Comparison of ENCODE assay signal across 1 cellular context in genomic region chr5:126875303-126875785, GRCh38.
TF ChIP-seq lines count a peak whose summit lies in the region.

No MANE protein-coding gene starts in this region.

TF ChIP-seq in HEK293, 187 proteins besides CTCF, POLR2A, EP300 and RAD21 (continued from another document and continues in another):
- TF ChIP-seq ZNF449 (tag by site-specific recombination; IDR thresholded peaks at IDR 0.05) (no peak), ZNF660 (tag by site-specific recombination; IDR thresholded peaks at IDR 0.05) (peak; percentile 80), ZNF76 (tag by site-specific recombination; IDR thresholded peaks at IDR 0.05; ENCODE audit: borderline replicate concordance, low read depth) (no peak), HOXD13 (CRISPR knock-in tag; IDR thresholded peaks at IDR 0.05; ENCODE audit: borderline replicate concordance) (no peak), ZNF510 (tag by site-specific recombination; IDR thresholded peaks at IDR 0.05; ENCODE audit: insufficient replicate concordance) (no peak), ZSCAN23 (tag by site-specific recombination; IDR thresholded peaks at IDR 0.05) (no peak), ZNF488 (tag by site-specific recombination; IDR thresholded peaks at IDR 0.05) (peak; percentile 83; the same call in 1 of the 2 replicates), ZNF148 (tag by site-specific recombination; IDR thresholded peaks at IDR 0.05; ENCODE audit: borderline replicate concordance) (no peak), SETDB1 (IDR thresholded peaks at IDR 0.05; ENCODE audit: insufficient read length, low read length) (peak; percentile 21), ZXDB (tag by site-specific recombination; IDR thresholded peaks at IDR 0.05) (peak; percentile 92), ZFP41 (tag by site-specific recombination; IDR thresholded peaks at IDR 0.05; ENCODE audit: borderline replicate concordance) (no peak), ZBTB44 (tag by site-specific recombination; IDR thresholded peaks at IDR 0.05) (peak; percentile 86; the same call in 1 of the 2 replicates), ZFHX2 (tag by site-specific recombination; conservative IDR thresholded peaks at IDR 0.05) (no peak), ZNF629 (tag by site-specific recombination; IDR thresholded peaks at IDR 0.05) (peak; percentile 75), ZBTB11 (tag by site-specific recombination; conservative IDR thresholded peaks at IDR 0.05; ENCODE audit: low read depth) (0 out of 2 replicates have a peak, but pooled peaks have one; percentile 21), ZNF280C (tag by site-specific recombination; IDR thresholded peaks at IDR 0.05) (no peak), ZNF677 (tag by site-specific recombination; IDR thresholded peaks at IDR 0.05) (no peak), ZNF292 (tag by site-specific recombination; IDR thresholded peaks at IDR 0.05; ENCODE audit: borderline replicate concordance, low read depth) (no peak), ZNF645 (tag by site-specific recombination; IDR thresholded peaks at IDR 0.05) (no peak), EGR2 (tag by site-specific recombination; IDR thresholded peaks at IDR 0.05; ENCODE audit: low read depth) (no peak), ZBTB6 (tag by site-specific recombination; IDR thresholded peaks at IDR 0.05) (no peak), ZNF704 (tag by site-specific recombination; IDR thresholded peaks at IDR 0.05) (no peak), ZNF600 (tag by site-specific recombination; IDR thresholded peaks at IDR 0.05) (peak; percentile 78), WT1 (tag by site-specific recombination; IDR thresholded peaks at IDR 0.05) (peak; percentile 89), ZNF549 (tag by site-specific recombination; IDR thresholded peaks at IDR 0.05) (no peak), REPIN1 (tag by site-specific recombination; IDR thresholded peaks at IDR 0.05; ENCODE audit: low read depth) (no peak), BCL11B (tag by site-specific recombination; IDR thresholded peaks at IDR 0.05; ENCODE audit: low read depth) (no peak), ZNF560 (tag by site-specific recombination; IDR thresholded peaks at IDR 0.05; ENCODE audit: borderline replicate concordance) (no peak), ZNF174 (tag by site-specific recombination; IDR thresholded peaks at IDR 0.05) (no peak), ZNF398 (tag by site-specific recombination; IDR thresholded peaks at IDR 0.05) (peak; percentile 53), INSM2 (tag by site-specific recombination; IDR thresholded peaks at IDR 0.05) (peak; percentile 41; the same call in 1 of the 2 replicates), GLI4 (tag by site-specific recombination; IDR thresholded peaks at IDR 0.05) (no peak), ZNF302 (tag by site-specific recombination; IDR thresholded peaks at IDR 0.05; ENCODE audit: low read depth) (peak; percentile 75; the same call in 1 of the 2 replicates), ZNF350 (tag by site-specific recombination; IDR thresholded peaks at IDR 0.05) (no peak), ZNF626 (tag by site-specific recombination; IDR thresholded peaks at IDR 0.05) (no peak), MEIS1 (CRISPR knock-in tag; IDR thresholded peaks at IDR 0.05; ENCODE audit: borderline replicate concordance) (peak; percentile 28; the same call in 1 of the 2 replicates), ZBTB21 (tag by site-specific recombination; IDR thresholded peaks at IDR 0.05) (no peak), ZNF777 (tag by site-specific recombination; IDR thresholded peaks at IDR 0.05; ENCODE audit: borderline replicate concordance) (no peak), ZNF623 (tag by site-specific recombination; IDR thresholded peaks at IDR 0.05) (no peak), ZNF48 (tag by site-specific recombination; IDR thresholded peaks at IDR 0.05) (no peak), ZNF10 (tag by site-specific recombination; IDR thresholded peaks at IDR 0.05) (peak; percentile 68; the same call in 1 of the 2 replicates), ZNF311 (tag by site-specific recombination; IDR thresholded peaks at IDR 0.05; ENCODE audit: borderline replicate concordance) (no peak)
